Comparison of ENCODE assay signal across 17 cellular contexts in genomic region chr2:234491897-234492296, GRCh38. TPM values are rescaled to one million over a fixed set of nuclear protein-coding genes. Genes with fewer than 3 reads are reported as not detected.
DNase-seq lines count a peak whose midpoint lies in the region; ATAC-seq lines count a peak whose summit lies in the region.
"Had no signal": no experiment of that assay in that cellular context is flagged by ENCODE, and none has a peak within 500 bp of the region (broad histone marks: within the 10 kb centered on the region; RNA-seq: fewer than 3 reads in every experiment).

No MANE protein-coding gene starts in this region.

- H3K9me3 ChIP-seq in BLaER1 treated with 17β-estradiol and CSF1 and Interleukin-3, amounts not matched to agents 10 nM and 100 nM (replicated peaks in 1 of 11) = peaks cover 0 to 9% (median 2%) of the 10 kb centered on the region in 11 experiments; a peak in 8 of 22 replicates
- H3K9me3 ChIP-seq: SJCRH30 had no signal

- ATAC-seq in GM18502 (IDR thresholded peaks at IDR 0.05; ENCODE audit: poor library complexity, unreplicated experiment) (no peak), GM18868 (IDR thresholded peaks at IDR 0.05; ENCODE audit: unreplicated experiment) (no peak)

- H3K9ac ChIP-seq in BLaER1 treated with 17β-estradiol and CSF1 and Interleukin-3, amounts not matched to agents 10 nM and 100 nM = peak overlapping the region in 6 of 11 experiments; percentile 2 to 96 (median 89); a peak in 11 of 22 replicates

- H3K27ac ChIP-seq in BLaER1 treated with 17β-estradiol and CSF1 and Interleukin-3, amounts not matched to agents 10 nM and 100 nM = peak overlapping the region in 6 of 11 experiments; percentile 10 to 93 (median 83); a peak in 12 of 22 replicates
- H3K27ac ChIP-seq: SJCRH30, VCaP had no signal

- peaks cover 6 to 95% (median 55%) of the 10 kb centered on the region in 11 experiments; a peak in 18 of 22 replicates for H4K20me1 ChIP-seq in BLaER1 treated with 17β-estradiol and CSF1 and Interleukin-3, amounts not matched to agents 10 nM and 100 nM

- H3K36me3 Mint-ChIP-seq in IgD-negative memory B cell = peaks cover 2% of the 10 kb centered on the region
- H3K36me3 Mint-ChIP-seq in activated naive CD8-positive, alpha-beta T cell treated with anti-CD3 and anti-CD28 coated beads for 36 hours = peaks cover 53% of the 10 kb centered on the region
- H3K36me3 Mint-ChIP-seq: mesothelial cell of epicardium had no signal

- no peak for DNase-seq in activated naive CD8-positive, alpha-beta T cell treated with anti-CD3 and anti-CD28 coated beads for 36 hours
- DNase-seq in kidney tubule cell (ENCODE audit: low spot score) = peak; percentile 41
- no peak for DNase-seq in activated CD4-positive, CD25-positive, alpha-beta regulatory T cell treated with anti-CD3 and anti-CD28 coated beads, Interleukin-2, amount 50 U/mL, for 72 hours
- no peak for DNase-seq in NCI-H510A treated with DMSO at 0.1 percent for 48 hours (lab: John Stamatoyannopoulos, UW)
- DNase-seq: activated effector memory CD4-positive, alpha-beta T cell treated with Interleukin-2 at 50 U/mL for 16 hours; HFFc6; NCI-H1436 treated with DMSO at 0.1 percent for 48 hours; NCI-H748 treated with DMSO at 0.1 percent for 48 hours; retina; SJCRH30; stimulated activated CD4-positive, alpha-beta T cell treated with anti-CD3 and anti-CD28 coated beads, Interleukin-4, amount 100 ng/mL, for 4 hours had no signal

- H3K36me3 ChIP-seq in BLaER1 treated with 17β-estradiol and CSF1 and Interleukin-3, amounts not matched to agents 10 nM and 100 nM = peaks cover 0 to 80% (median 8%) of the 10 kb centered on the region in 11 experiments; a peak in 11 of 22 replicates
- H3K36me3 ChIP-seq: SJCRH30 had no signal

- peaks cover 45 to 92% (median 66%) of the 10 kb centered on the region in 10 experiments for H3K4me1 ChIP-seq in BLaER1 treated with 17β-estradiol and CSF1 and Interleukin-3, amounts not matched to agents 10 nM and 100 nM
- H3K4me1 ChIP-seq: SJCRH30 had no signal

- H3K4me3 ChIP-seq in BLaER1 treated with 17β-estradiol and CSF1 and Interleukin-3, amounts not matched to agents 10 nM and 100 nM = peak overlapping the region in 8 of 10 experiments; percentile 86 to 99 (median 91); a peak in 14 of 20 replicates
- H3K4me3 ChIP-seq: SJCRH30 had no signal

- H3K27ac Mint-ChIP-seq in IgD-negative memory B cell = peak overlapping the region in 1 of 3 donors; percentile 60
- peak overlapping the region; percentile 96 for H3K27ac Mint-ChIP-seq in activated naive CD8-positive, alpha-beta T cell treated with anti-CD3 and anti-CD28 coated beads for 36 hours
- H3K27ac Mint-ChIP-seq: HFFc6 had no signal

- peak overlapping the region; percentile 53 to 86 (median 60) for H3K4me3 Mint-ChIP-seq in IgD-negative memory B cell
- peak overlapping the region; percentile 98 for H3K4me3 Mint-ChIP-seq in activated naive CD8-positive, alpha-beta T cell treated with anti-CD3 and anti-CD28 coated beads for 36 hours
- H3K4me3 Mint-ChIP-seq: HFFc6 had no signal

- H3K4me1 Mint-ChIP-seq in IgD-negative memory B cell = peaks cover 46 to 56% (median 53%) of the 10 kb centered on the region in 3 donors
- H3K4me1 Mint-ChIP-seq in activated naive CD8-positive, alpha-beta T cell treated with anti-CD3 and anti-CD28 coated beads for 36 hours = peaks cover 61% of the 10 kb centered on the region

- H3K9me3 Mint-ChIP-seq in IgD-negative memory B cell = no peaks in the 10 kb centered on the region
- no peaks in the 10 kb centered on the region for H3K9me3 Mint-ChIP-seq in activated naive CD8-positive, alpha-beta T cell treated with anti-CD3 and anti-CD28 coated beads for 36 hours
- H3K9me3 Mint-ChIP-seq: mesothelial cell of epicardium had no signal

- H3K27me3 ChIP-seq in BLaER1 treated with 17β-estradiol and CSF1 and Interleukin-3, amounts not matched to agents 10 nM and 100 nM = peaks cover 0 to 6% (median 0%) of the 10 kb centered on the region in 11 experiments; a peak in 2 of 22 replicates
- H3K27me3 ChIP-seq: SJCRH30 had no signal

- H3K27me3 Mint-ChIP-seq in IgD-negative memory B cell = no peaks in the 10 kb centered on the region
- no peaks in the 10 kb centered on the region for H3K27me3 Mint-ChIP-seq in activated naive CD8-positive, alpha-beta T cell treated with anti-CD3 and anti-CD28 coated beads for 36 hours

- peak overlapping the region; percentile 89 to 99 (median 95) for H3K4me2 ChIP-seq in BLaER1 treated with 17β-estradiol and CSF1 and Interleukin-3, amounts not matched to agents 10 nM and 100 nM

RNA-seq across cellular contexts. Expression of gene ARL4C, which starts 5.0 kb away (rescaled TPM):
- polyA plus RNA-seq in IgD-negative memory B cell = 20.6 TPM
- 10 to 100 TPM; 65.1 to 65.5 TPM for total RNA-seq in activated naive CD8-positive, alpha-beta T cell treated with anti-CD3 and anti-CD28 coated beads for 36 hours
